ENCODE assay signal across 9 cellular contexts in genomic region chr7:37336259-37336658, GRCh38.
DNase-seq lines count a peak whose midpoint lies in the region; ATAC-seq and TF ChIP-seq lines count a peak whose summit lies in the region.
"Had no signal": no experiment of that assay in that cellular context is flagged by ENCODE, and none has a peak within 500 bp of the region (broad histone marks: within the 10 kb centered on the region; RNA-seq: fewer than 3 reads in every experiment).

No MANE protein-coding gene starts in this region.

- no peaks in the 10 kb centered on the region for H3K27me3 ChIP-seq in transverse colon

- H3K4me3 ChIP-seq in transverse colon: no peak overlapping the region

- TF ChIP-seq POLR2A in transverse colon (IDR thresholded peaks at IDR 0.05): no peak

- peaks cover 0 to 3% (median 0%) of the 10 kb centered on the region in 4 donors for H3K4me1 ChIP-seq in transverse colon

- peak overlapping the region in 3 of 4 donors; percentile 3 to 50 (median 22) for H3K27ac ChIP-seq in transverse colon

- WGBS in transverse colon (ENCODE audit: low coverage in 1 of 2), 2 donors: 72 to 100% methylated on average over 3 to 5 of the region's 5 CpGs

- no peak for TF ChIP-seq CTCF in transverse colon (IDR thresholded peaks at IDR 0.05)

- H3K9me3 Mint-ChIP-seq in T-helper 1 cell treated with Interleukin-12 subunit alpha and Interleukin-12 subunit beta and Interleukin-4 antibody, amounts not matched to agents 30 μg/mL and 1 μg/mL, for 36 hours: peaks cover 7% of the 10 kb centered on the region

- intact Hi-C loops in transverse colon (cut with DNase I; ENCODE audit: low total_unique reads): no loop called here

- peak overlapping the region; percentile 88 for H3K27ac Mint-ChIP-seq in T-helper 1 cell treated with Interleukin-12 subunit alpha and Interleukin-12 subunit beta and Interleukin-4 antibody, amounts not matched to agents 30 μg/mL and 1 μg/mL, for 36 hours

- no peaks in the 10 kb centered on the region for H3K27me3 Mint-ChIP-seq in T-helper 1 cell treated with Interleukin-12 subunit alpha and Interleukin-12 subunit beta and Interleukin-4 antibody, amounts not matched to agents 30 μg/mL and 1 μg/mL, for 36 hours (ENCODE audit: low read depth)

- H3K4me3 Mint-ChIP-seq in T-helper 1 cell treated with Interleukin-12 subunit alpha and Interleukin-12 subunit beta and Interleukin-4 antibody, amounts not matched to agents 30 μg/mL and 1 μg/mL, for 36 hours: peak overlapping the region; percentile 70

- in situ Hi-C loops in transverse colon (cut with MboI; ENCODE audit: low pct_ligation_motif_present in 1 of 4, low pct_unique_long_range_greater_than_20kb in 1 of 4, low sequenced_read_pairs in 3 of 4): no loop called here

- peak; percentile 56 for DNase-seq in stimulated activated CD4-positive, alpha-beta T cell treated with anti-CD3 and anti-CD28 coated beads, Interleukin-15, amount 100 ng/mL, for 24 hours
- no peak for DNase-seq in stimulated activated CD4-positive, alpha-beta T cell treated with anti-CD3 and anti-CD28 coated beads, Interleukin-2, amount 100 ng/mL, for 48 hours
- DNase-seq in transverse colon (peak; percentile 32), NCI-H2107 treated with DMSO at 0.1 percent for 48 hours (lab: John Stamatoyannopoulos, UW; ENCODE audit: unreplicated experiment) (no peak), SHP77 treated with DMSO at 0.1 percent for 48 hours (lab: John Stamatoyannopoulos, UW) (no peak)
- DNase-seq in activated CD8-positive, alpha-beta memory T cell treated with anti-CD3 and anti-CD28 coated beads for 24 hours: no peak

- H3K4me1 Mint-ChIP-seq in T-helper 1 cell treated with Interleukin-12 subunit alpha and Interleukin-12 subunit beta and Interleukin-4 antibody, amounts not matched to agents 30 μg/mL and 1 μg/mL, for 36 hours (ENCODE audit: low read depth): peaks cover 56% of the 10 kb centered on the region

- no peaks in the 10 kb centered on the region for H3K9me3 ChIP-seq in transverse colon

- TF ChIP-seq EP300 in transverse colon (IDR thresholded peaks at IDR 0.05; ENCODE audit: low read depth): no peak

- no peaks in the 10 kb centered on the region for H3K36me3 ChIP-seq in transverse colon

- peak; percentile 95 for ATAC-seq in HG02973 (IDR thresholded peaks at IDR 0.05; ENCODE audit: unreplicated experiment)
- ATAC-seq: Panc1 had no signal

- H3K36me3 Mint-ChIP-seq in T-helper 1 cell treated with Interleukin-12 subunit alpha and Interleukin-12 subunit beta and Interleukin-4 antibody, amounts not matched to agents 30 μg/mL and 1 μg/mL, for 36 hours (ENCODE audit: low read depth): peaks cover 51% of the 10 kb centered on the region

Comparison
In these comparisons a context has a peak if more than half of its experiments do, and no peak if none do; other contexts are left out.
1. DNase-seq: peak in stimulated activated CD4-positive, alpha-beta T cell treated with anti-CD3 and anti-CD28 coated beads, Interleukin-15, amount 100 ng/mL, for 24 hours (single experiment) and transverse colon (single experiment); none in stimulated activated CD4-positive, alpha-beta T cell treated with anti-CD3 and anti-CD28 coated beads, Interleukin-2, amount 100 ng/mL, for 48 hours (0 of 2), NCI-H2107 treated with DMSO at 0.1 percent for 48 hours (single experiment), SHP77 treated with DMSO at 0.1 percent for 48 hours (single experiment) and activated CD8-positive, alpha-beta memory T cell treated with anti-CD3 and anti-CD28 coated beads for 24 hours (single experiment).